In the genomic region with DNA sequence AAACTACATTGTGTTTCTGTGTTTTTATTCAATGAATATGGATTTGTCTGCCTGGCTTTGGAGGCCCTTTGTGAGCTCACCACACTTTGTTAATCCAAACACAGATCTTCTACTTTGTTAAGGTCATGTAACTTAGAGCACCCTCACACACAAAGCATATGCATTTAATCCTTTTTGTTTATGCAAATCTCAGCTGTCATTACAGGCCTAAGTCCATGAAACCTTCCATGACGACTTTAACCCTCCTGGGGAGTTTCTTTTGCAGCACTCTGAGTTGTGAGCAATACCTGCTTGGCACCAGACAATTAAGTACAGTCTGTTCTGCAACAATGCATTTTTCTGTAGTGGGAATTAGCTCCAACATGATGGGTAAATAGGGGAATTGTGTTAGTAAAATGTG, we compare ENCODE assay signal across 14 cellular contexts. TPM values are rescaled to one million over a fixed set of nuclear protein-coding genes. Genes with fewer than 3 reads are reported as not detected.
"Had no signal": no experiment of that assay in that cellular context is flagged by ENCODE, and none has a peak within 500 bp of the region (broad histone marks: within the 10 kb centered on the region; RNA-seq: fewer than 3 reads in every experiment).

No MANE protein-coding gene starts in this region.

- ATAC-seq: activated T-helper 17 cell treated with anti-CD3 and anti-CD28 coated beads, Interleukin-2, amount 50 U/mL, for 72 hours; heart left ventricle; left lung; natural killer cell treated with Interleukin-12 subunit alpha and Interleukin-12 subunit beta and Interleukin-15 and Interleukin-18, amount 100 ng/mL, for 72 hours; psoas muscle; right lobe of liver; stimulated activated naive B cell treated with anti-CD40 and anti-IgM and Interleukin-4, amounts not matched to agents 10 μg/mL and 1 μg/mL and 100 μg/mL, for 72 hours had no signal

- H3K9me3 ChIP-seq: heart left ventricle, left lung, psoas muscle, right lobe of liver, spleen, transverse colon had no signal

- H3K36me3 ChIP-seq: heart left ventricle, left lung, right lobe of liver, spleen, transverse colon had no signal

- H3K4me1 Mint-ChIP-seq: activated T-helper 17 cell treated with anti-CD3 and anti-CD28 coated beads, Interleukin-2, amount 50 U/mL, for 72 hours had no signal

- H3K4me3 ChIP-seq: heart left ventricle, left lung, psoas muscle, right lobe of liver, spleen, transverse colon had no signal

- H3K9me3 Mint-ChIP-seq: activated naive CD4-positive, alpha-beta T cell treated with anti-CD3 and anti-CD28 coated beads for 36 hours; activated T-helper 17 cell treated with anti-CD3 and anti-CD28 coated beads, Interleukin-2, amount 50 U/mL, for 72 hours; natural killer cell treated with Interleukin-12 subunit alpha and Interleukin-12 subunit beta and Interleukin-15 and Interleukin-18, amount 100 ng/mL, for 72 hours; stimulated activated naive B cell treated with anti-CD40 and anti-IgM and Interleukin-4, amounts not matched to agents 10 μg/mL and 1 μg/mL and 100 μg/mL, for 72 hours had no signal

- H3K27ac Mint-ChIP-seq: activated naive CD4-positive, alpha-beta T cell treated with anti-CD3 and anti-CD28 coated beads for 36 hours; activated T-helper 17 cell treated with anti-CD3 and anti-CD28 coated beads, Interleukin-2, amount 50 U/mL, for 72 hours; natural killer cell treated with Interleukin-12 subunit alpha and Interleukin-12 subunit beta and Interleukin-15 and Interleukin-18, amount 100 ng/mL, for 72 hours; stimulated activated naive B cell treated with anti-CD40 and anti-IgM and Interleukin-4, amounts not matched to agents 10 μg/mL and 1 μg/mL and 100 μg/mL, for 72 hours had no signal

- H3K4me3 Mint-ChIP-seq: activated naive CD4-positive, alpha-beta T cell treated with anti-CD3 and anti-CD28 coated beads for 36 hours; activated T-helper 17 cell treated with anti-CD3 and anti-CD28 coated beads, Interleukin-2, amount 50 U/mL, for 72 hours; natural killer cell treated with Interleukin-12 subunit alpha and Interleukin-12 subunit beta and Interleukin-15 and Interleukin-18, amount 100 ng/mL, for 72 hours; stimulated activated naive B cell treated with anti-CD40 and anti-IgM and Interleukin-4, amounts not matched to agents 10 μg/mL and 1 μg/mL and 100 μg/mL, for 72 hours had no signal

- H3K27me3 Mint-ChIP-seq: natural killer cell treated with Interleukin-12 subunit alpha and Interleukin-12 subunit beta and Interleukin-15 and Interleukin-18, amount 100 ng/mL, for 72 hours; stimulated activated naive B cell treated with anti-CD40 and anti-IgM and Interleukin-4, amounts not matched to agents 10 μg/mL and 1 μg/mL and 100 μg/mL, for 72 hours had no signal

- DNase-seq: activated CD4-positive, alpha-beta T cell treated with anti-CD3 and anti-CD28 coated beads, Interleukin-2, amount 50 U/mL, for 1 hour; activated naive CD4-positive, alpha-beta T cell treated with anti-CD3 and anti-CD28 coated beads for 36 hours; activated T-cell treated with anti-CD3 and anti-CD28 coated beads for 4 hours; foreskin melanocyte; heart left ventricle; left lung; psoas muscle; right lobe of liver; spleen; stimulated activated CD4-positive, alpha-beta T cell treated with anti-CD3 and anti-CD28 coated beads, Interleukin-1b, Interleukin-23, amount 100 ng/mL, for 48 hours; stimulated activated naive B cell treated with anti-CD40 and anti-IgM and Interleukin-4, amounts not matched to agents 10 μg/mL and 1 μg/mL and 100 μg/mL, for 72 hours; transverse colon had no signal

- H3K27me3 ChIP-seq: heart left ventricle, left lung, right lobe of liver, spleen, transverse colon had no signal

- H3K4me1 ChIP-seq: heart left ventricle, left lung, psoas muscle, right lobe of liver, spleen, transverse colon had no signal

- H3K36me3 Mint-ChIP-seq: natural killer cell treated with Interleukin-12 subunit alpha and Interleukin-12 subunit beta and Interleukin-15 and Interleukin-18, amount 100 ng/mL, for 72 hours; stimulated activated naive B cell treated with anti-CD40 and anti-IgM and Interleukin-4, amounts not matched to agents 10 μg/mL and 1 μg/mL and 100 μg/mL, for 72 hours had no signal

RNA-seq across cellular contexts. Expression of gene CCSER1, which starts 14.9 kb away (rescaled TPM):
- total RNA-seq: activated naive CD4-positive, alpha-beta T cell treated with anti-CD3 and anti-CD28 coated beads for 36 hours had no signal
